1 cellular context compared by ENCODE assay signal in genomic region chr2:120748741-120749140, GRCh38.
TF ChIP-seq lines count a peak whose summit lies in the region.

No MANE protein-coding gene starts in this region.

TF ChIP-seq in IMR-90, 13 proteins besides CTCF, POLR2A, EP300 and RAD21 (continued from another document):
- TF ChIP-seq MXI1 (IDR thresholded peaks at IDR 0.05; ENCODE audit: borderline replicate concordance, low read depth, low read length) (no peak), CEBPB (IDR thresholded peaks at IDR 0.05; ENCODE audit: low read depth, low read length) (no peak), RFX5 (IDR thresholded peaks at IDR 0.05; ENCODE audit: low read depth, low read length) (no peak), MAFK (IDR thresholded peaks at IDR 0.05; ENCODE audit: low read depth, low read length) (no peak), BHLHE40 (IDR thresholded peaks at IDR 0.05; ENCODE audit: low read depth, low read length) (no peak), NFE2L2 (IDR thresholded peaks at IDR 0.05; ENCODE audit: low read depth, low read length) (no peak)
- TF ChIP-seq, protein P1, sequence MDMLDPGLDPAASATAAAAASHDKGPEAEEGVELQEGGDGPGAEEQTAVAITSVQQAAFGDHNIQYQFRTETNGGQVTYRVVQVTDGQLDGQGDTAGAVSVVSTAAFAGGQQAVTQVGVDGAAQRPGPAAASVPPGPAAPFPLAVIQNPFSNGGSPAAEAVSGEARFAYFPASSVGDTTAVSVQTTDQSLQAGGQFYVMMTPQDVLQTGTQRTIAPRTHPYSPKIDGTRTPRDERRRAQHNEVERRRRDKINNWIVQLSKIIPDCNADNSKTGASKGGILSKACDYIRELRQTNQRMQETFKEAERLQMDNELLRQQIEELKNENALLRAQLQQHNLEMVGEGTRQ (IDR thresholded peaks at IDR 0.05; ENCODE audit: low read depth, low read length): no peak
- TF ChIP-seq, protein P2, sequence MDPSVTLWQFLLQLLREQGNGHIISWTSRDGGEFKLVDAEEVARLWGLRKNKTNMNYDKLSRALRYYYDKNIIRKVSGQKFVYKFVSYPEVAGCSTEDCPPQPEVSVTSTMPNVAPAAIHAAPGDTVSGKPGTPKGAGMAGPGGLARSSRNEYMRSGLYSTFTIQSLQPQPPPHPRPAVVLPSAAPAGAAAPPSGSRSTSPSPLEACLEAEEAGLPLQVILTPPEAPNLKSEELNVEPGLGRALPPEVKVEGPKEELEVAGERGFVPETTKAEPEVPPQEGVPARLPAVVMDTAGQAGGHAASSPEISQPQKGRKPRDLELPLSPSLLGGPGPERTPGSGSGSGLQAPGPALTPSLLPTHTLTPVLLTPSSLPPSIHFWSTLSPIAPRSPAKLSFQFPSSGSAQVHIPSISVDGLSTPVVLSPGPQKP (IDR thresholded peaks at IDR 0.05; ENCODE audit: borderline replicate concordance, low read depth, low read length): no peak
